ENCODE assay signal across 8 cellular contexts in genomic region chrX:16436348-16437188, GRCh38.
A peak's percentile ranks its signal among the peaks of the same experiment; 100 is the strongest.
DNase-seq lines count a peak whose midpoint lies in the region; ATAC-seq and TF ChIP-seq lines count a peak whose summit lies in the region.

No MANE protein-coding gene starts in this region.

- H3K27ac ChIP-seq in ascending aorta: no peak overlapping the region
- no peak overlapping the region for H3K27ac ChIP-seq in hepatocyte

- no peak for TF ChIP-seq POLR2A in NB4 (IDR thresholded peaks at IDR 0.05; ENCODE audit: extremely low read depth, insufficient read length)

- DNase-seq in AG10803 (ENCODE audit: low read depth) (peak; percentile 71), GM19240 (ENCODE audit: insufficient read length, low spot score) (peak; percentile 13), NB4 (ENCODE audit: low read depth) (peak; percentile 56), T-helper 9 cell (peak; percentile 59), ascending aorta (ENCODE audit: low spot score in 2 of 2) (peak; percentile 14 to 85), hepatocyte (ENCODE audit: low spot score) (peak; percentile 89), smooth muscle cell of the brain vasculature (ENCODE audit: low read depth, low spot score) (peak; percentile 26)

- no peaks in the 10 kb centered on the region for H3K79me2 ChIP-seq in hepatocyte

- H3K9me2 ChIP-seq in hepatocyte (replicated peaks; ENCODE audit: insufficient read depth): no peaks in the 10 kb centered on the region

- no peak overlapping the region for H3K4me2 ChIP-seq in hepatocyte

- no peak overlapping the region for H3K4me3 ChIP-seq in AG10803 (ENCODE audit: low read length)
- no peak overlapping the region for H3K4me3 ChIP-seq in NB4 (ENCODE audit: low read depth, low read length)
- H3K4me3 ChIP-seq in ascending aorta: no peak overlapping the region
- H3K4me3 ChIP-seq in hepatocyte: no peak overlapping the region

- H3K4me1 ChIP-seq in ascending aorta: no peaks in the 10 kb centered on the region
- no peaks in the 10 kb centered on the region for H3K4me1 ChIP-seq in hepatocyte (ENCODE audit: insufficient read depth)

- ATAC-seq in GM21390 (IDR thresholded peaks at IDR 0.05; ENCODE audit: unreplicated experiment): no peak

- 38% methylated on average over 12 of the region's 12 CpGs for WGBS in hepatocyte (ENCODE audit: low lambda C conversion rate, missing lambda C conversion rate)

- intact Hi-C loops in ascending aorta (cut with DNase I): loop anchor here (10.0 kb wide), 1 partner anchor 218 kb away; the partner anchor contains the start of gene S100G

- H3K36me3 ChIP-seq in ascending aorta (no peaks in the 10 kb centered on the region), hepatocyte (replicated peaks; ENCODE audit: insufficient read depth, low read depth) (no peaks in the 10 kb centered on the region)

- H3K9me3 ChIP-seq in ascending aorta (no peaks in the 10 kb centered on the region), hepatocyte (ENCODE audit: low read depth) (no peaks in the 10 kb centered on the region)

- no peak overlapping the region for H2AFZ ChIP-seq in hepatocyte

- no peaks in the 10 kb centered on the region for H4K20me1 ChIP-seq in hepatocyte (ENCODE audit: insufficient read depth, poor library complexity, severe bottlenecking)

- no peaks in the 10 kb centered on the region for H3K27me3 ChIP-seq in ascending aorta
- no peaks in the 10 kb centered on the region for H3K27me3 ChIP-seq in hepatocyte

- peak; percentile 66 for TF ChIP-seq CTCF in AG10803 (conservative IDR thresholded peaks at IDR 0.05; ENCODE audit: low read length)
- peak; percentile 42 for TF ChIP-seq CTCF in NB4 (IDR thresholded peaks at IDR 0.05; ENCODE audit: low read depth, low read length)
- peak; percentile 38 to 61 (median 51) for TF ChIP-seq CTCF in ascending aorta (IDR thresholded peaks at IDR 0.05)
- TF ChIP-seq CTCF in hepatocyte (IDR thresholded peaks at IDR 0.05; ENCODE audit: poor library complexity): peak; percentile 79

Comparison
In these comparisons a context has a peak if more than half of its experiments do, and no peak if none do; other contexts are left out.
1. DNase-seq: peak in every context shown above with its lines; median percentile 89 in hepatocyte; 71 in AG10803; 59 in T-helper 9 cell; 56 in NB4; 50 in ascending aorta; 26 in smooth muscle cell of the brain vasculature; 13 in GM19240.